ENCODE assay signal across 16 cellular contexts in genomic region chr6:44540881-44541280, GRCh38.
DNase-seq lines count a peak whose midpoint lies in the region; ATAC-seq and TF ChIP-seq lines count a peak whose summit lies in the region.
"Had no signal": no experiment of that assay in that cellular context is flagged by ENCODE, and none has a peak within 500 bp of the region (broad histone marks: within the 10 kb centered on the region; RNA-seq: fewer than 3 reads in every experiment).

No MANE protein-coding gene starts in this region.

- H3K9me3 ChIP-seq in endodermal cell (ENCODE audit: control insufficient read depth, low read length): peaks cover 16% of the 10 kb centered on the region

- no peaks in the 10 kb centered on the region for H3K27me3 ChIP-seq in endodermal cell (ENCODE audit: control insufficient read depth, insufficient read depth, low read length, poor library complexity, severe bottlenecking)
- H3K27me3 ChIP-seq: BLaER1 treated with 17β-estradiol and CSF1 and Interleukin-3, amounts not matched to agents 10 nM and 100 nM had no signal

- POLR2A ChIA-PET in T-cell (lab: Charles Lee): interaction anchor here in 1 of 2 donors (0.5 kb wide), 1 partner anchor 113 kb away, joined by 3 read pairs; no protein-coding TSS in a partner anchor

- no peaks in the 10 kb centered on the region for H3K36me3 ChIP-seq in endodermal cell (ENCODE audit: control insufficient read depth, insufficient read depth, low read length)
- H3K36me3 ChIP-seq: BLaER1 treated with 17β-estradiol and CSF1 and Interleukin-3, amounts not matched to agents 10 nM and 100 nM had no signal

- H3K4me1 Mint-ChIP-seq in activated naive CD4-positive, alpha-beta T cell treated with anti-CD3 and anti-CD28 coated beads, Interleukin-2, amount 10 ng/mL, durations not matched to agents 7 days and 5 days: no peaks in the 10 kb centered on the region
- H3K4me1 Mint-ChIP-seq in endodermal cell (peaks cover 29% of the 10 kb centered on the region), osteocyte (ENCODE audit: unreplicated experiment) (peaks cover 21% of the 10 kb centered on the region), T-cell (no peaks in the 10 kb centered on the region)
- H3K4me1 Mint-ChIP-seq: B cell; CD8-positive, alpha-beta memory T cell had no signal

- ATAC-seq in T-cell (replicated peaks in 1 of 4) (no peak), HG03025 (IDR thresholded peaks at IDR 0.05; ENCODE audit: low FRiP score, unreplicated experiment) (no peak)

- no peak overlapping the region for H3K27ac Mint-ChIP-seq in activated naive CD4-positive, alpha-beta T cell treated with anti-CD3 and anti-CD28 coated beads, Interleukin-2, amount 10 ng/mL, durations not matched to agents 7 days and 5 days
- H3K27ac Mint-ChIP-seq in endodermal cell (no peak overlapping the region), osteocyte (ENCODE audit: unreplicated experiment) (no peak overlapping the region), T-cell (no peak overlapping the region)
- H3K27ac Mint-ChIP-seq: B cell; CD8-positive, alpha-beta memory T cell had no signal

- H3K9ac ChIP-seq in endodermal cell (ENCODE audit: extremely low read depth, low read length, poor library complexity, severe bottlenecking): no peak overlapping the region
- H3K9ac ChIP-seq: BLaER1 treated with 17β-estradiol and CSF1 and Interleukin-3, amounts not matched to agents 10 nM and 100 nM had no signal

- no peaks in the 10 kb centered on the region for H3K9me3 Mint-ChIP-seq in activated naive CD4-positive, alpha-beta T cell treated with anti-CD3 and anti-CD28 coated beads, Interleukin-2, amount 10 ng/mL, durations not matched to agents 7 days and 5 days
- H3K9me3 Mint-ChIP-seq in endodermal cell (no peaks in the 10 kb centered on the region), osteocyte (ENCODE audit: unreplicated experiment) (peaks cover 5% of the 10 kb centered on the region), T-cell (no peaks in the 10 kb centered on the region)
- H3K9me3 Mint-ChIP-seq: CD8-positive, alpha-beta memory T cell had no signal

- WGBS in endodermal cell (ENCODE audit: insufficient coverage in 1 of 2, insufficient read length in 1 of 2), 2 experiments: 95 to 100% methylated on average over 1 to 4 of the region's 4 CpGs

- H3K4me3 ChIP-seq in endodermal cell (ENCODE audit: low read length): peak overlapping the region; percentile 48
- H3K4me3 ChIP-seq: BLaER1 treated with 17β-estradiol and CSF1 and Interleukin-3, amounts not matched to agents 10 nM and 100 nM had no signal

- H3K4me3 Mint-ChIP-seq in activated naive CD4-positive, alpha-beta T cell treated with anti-CD3 and anti-CD28 coated beads, Interleukin-2, amount 10 ng/mL, durations not matched to agents 7 days and 5 days: no peak overlapping the region
- H3K4me3 Mint-ChIP-seq in endodermal cell: no peak overlapping the region
- no peak overlapping the region for H3K4me3 Mint-ChIP-seq in osteocyte (ENCODE audit: unreplicated experiment)
- no peak overlapping the region for H3K4me3 Mint-ChIP-seq in T-cell
- H3K4me3 Mint-ChIP-seq: B cell; CD8-positive, alpha-beta memory T cell had no signal

- H3K36me3 Mint-ChIP-seq in activated naive CD4-positive, alpha-beta T cell treated with anti-CD3 and anti-CD28 coated beads, Interleukin-2, amount 10 ng/mL, durations not matched to agents 7 days and 5 days: no peaks in the 10 kb centered on the region
- H3K36me3 Mint-ChIP-seq in endodermal cell (ENCODE audit: low read depth): peaks cover 3% of the 10 kb centered on the region
- no peaks in the 10 kb centered on the region for H3K36me3 Mint-ChIP-seq in osteocyte (ENCODE audit: unreplicated experiment)
- no peaks in the 10 kb centered on the region for H3K36me3 Mint-ChIP-seq in T-cell
- H3K36me3 Mint-ChIP-seq: CD8-positive, alpha-beta memory T cell had no signal

- TF ChIP-seq CTCF in endodermal cell (conservative IDR thresholded peaks at IDR 0.05) (no peak), osteocyte (IDR thresholded peaks at IDR 0.05) (no peak)

- CTCF ChIA-PET in activated naive CD4-positive, alpha-beta T cell treated with anti-CD3 and anti-CD28 coated beads, Interleukin-2, amount 10 ng/mL, durations not matched to agents 7 days and 5 days (lab: Charles Lee): no interaction called here
- CTCF ChIA-PET in T-cell (lab: Charles Lee): interaction anchor here in 1 of 2 donors (0.6 kb wide), 1 partner anchor 1398 kb away, joined by 3 read pairs; no protein-coding TSS in a partner anchor

- DNase-seq in activated naive CD4-positive, alpha-beta T cell treated with anti-CD3 and anti-CD28 coated beads, Interleukin-2, amount 10 ng/mL, durations not matched to agents 7 days and 5 days: peak; percentile 8
- no peak for DNase-seq in activated naive CD4-positive, alpha-beta T cell (lab: John Stamatoyannopoulos, UW)
- no peak for DNase-seq in endodermal cell
- peak; percentile 34 for DNase-seq in osteocyte (ENCODE audit: extremely low spot score, unreplicated experiment)
- no peak for DNase-seq in T-cell
- DNase-seq in NK-92 (lab: John Stamatoyannopoulos, UW; ENCODE audit: unreplicated experiment): no peak
- DNase-seq: 8988T; CD8-positive, alpha-beta memory T cell; COR-L47; DMS 273 treated with DMSO at 0.1 percent for 48 hours; DMS53; HCEC 1CT; IMR-90 had no signal

- H3K27ac ChIP-seq in endodermal cell (ENCODE audit: low read depth, low read length): no peak overlapping the region
- H3K27ac ChIP-seq: BLaER1 treated with 17β-estradiol and CSF1 and Interleukin-3, amounts not matched to agents 10 nM and 100 nM had no signal

- peaks cover 6% of the 10 kb centered on the region for H3K4me1 ChIP-seq in endodermal cell (ENCODE audit: control insufficient read depth, insufficient read depth, low read length)

- H3K27me3 Mint-ChIP-seq in activated naive CD4-positive, alpha-beta T cell treated with anti-CD3 and anti-CD28 coated beads, Interleukin-2, amount 10 ng/mL, durations not matched to agents 7 days and 5 days: peaks cover 14% of the 10 kb centered on the region
- H3K27me3 Mint-ChIP-seq in endodermal cell (ENCODE audit: insufficient read depth) (no peaks in the 10 kb centered on the region), osteocyte (ENCODE audit: unreplicated experiment) (peaks cover 3% of the 10 kb centered on the region), T-cell (peaks cover 5 to 8% of the 10 kb centered on the region in 2 donors)

Comparison
In these comparisons a context has a peak if more than half of its experiments do, and no peak if none do; other contexts are left out.
1. DNase-seq: peak in activated naive CD4-positive, alpha-beta T cell treated with anti-CD3 and anti-CD28 coated beads, Interleukin-2, amount 10 ng/mL, durations not matched to agents 7 days and 5 days (single experiment) and osteocyte (single experiment); none in activated naive CD4-positive, alpha-beta T cell (0 of 4), endodermal cell (single experiment), T-cell (0 of 34) and NK-92 (single experiment).